ENCODE assay signal across 8 cellular contexts in the genomic region with DNA sequence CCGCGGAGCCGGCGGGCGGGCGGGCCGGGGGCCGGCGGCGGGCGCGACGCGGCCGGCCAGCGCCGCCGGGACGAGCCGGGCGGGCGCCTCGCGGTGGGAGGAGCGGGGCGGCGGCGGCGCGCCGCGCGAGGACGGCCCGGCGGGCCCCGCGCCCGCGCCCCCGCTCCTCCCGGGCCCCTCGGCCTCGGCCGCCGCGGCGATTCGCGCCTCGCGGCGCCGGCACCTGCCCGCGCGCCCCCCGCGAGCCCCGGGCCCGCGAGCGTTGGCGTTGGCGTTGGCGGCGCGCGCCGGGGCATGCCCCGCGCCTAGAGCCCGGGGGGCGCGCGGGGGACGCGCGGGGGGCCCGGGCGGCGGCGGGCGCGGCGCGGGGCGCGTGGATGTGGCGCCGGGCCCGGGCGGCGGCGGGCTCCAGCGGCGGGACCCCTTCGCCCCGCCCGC. TPM values are rescaled to one million over a fixed set of nuclear protein-coding genes. Genes with fewer than 3 reads are reported as not detected.
DNase-seq lines count a peak whose midpoint lies in the region; ATAC-seq and TF ChIP-seq lines count a peak whose summit lies in the region.

Gene SKI, plus strand, starts transcription at position 163 of the 438 bp plus-strand sequence. CDS start 448 bp downstream, outside the sequence.

- peak within 1 kb of the TSS; percentile 71 to 80 for H3K4me3 ChIP-seq in SK-N-SH (ENCODE audit: low read depth in 2 of 2, low read length in 1 of 2)
- H3K4me3 ChIP-seq in suprapubic skin, result peak within 1 kb of the TSS; percentile 82

- H3K4me3 Mint-ChIP-seq in brain, result peak within 1 kb of the TSS; percentile 89 to 97 (median 94)

- H3K27me3 Mint-ChIP-seq in brain, result peaks cover 17% of the 10 kb centered on the region

- peaks cover 4% of the 10 kb centered on the region for H3K36me3 Mint-ChIP-seq in brain

- TF ChIP-seq EP300 in SK-N-SH (IDR thresholded peaks at IDR 0.05; ENCODE audit: borderline replicate concordance in 1 of 2, low read depth in 1 of 2, low read length in 1 of 2), result no peak
- no peak for TF ChIP-seq EP300 in suprapubic skin (IDR thresholded peaks at IDR 0.05)

- CTCF ChIA-PET in SK-N-SH (lab: Yijun Ruan, JAX), result interaction anchor here (1.0 to 9.4 kb wide), 4 partner anchors 19 to 155 kb away, joined by 3 to 47 read pairs (median 4); no protein-coding TSS in a partner anchor

- H3K4me2 ChIP-seq in SK-N-SH, result peak within 1 kb of the TSS; percentile 96

- H3K9me3 ChIP-seq in SK-N-SH (no peaks in the 10 kb centered on the region), suprapubic skin (no peaks in the 10 kb centered on the region)

- DNase-seq in SK-N-SH (no peak), left lobe of liver (ENCODE audit: low spot score) (no peak), suprapubic skin (ENCODE audit: low spot score in 2 of 2) (no peak), LoVo (ENCODE audit: low spot score) (no peak), Kasumi-1 (lab: John Stamatoyannopoulos, UW) (no peak)

- H3K9me2 ChIP-seq in SK-N-SH, result no peaks in the 10 kb centered on the region

- POLR2A ChIA-PET in SK-N-SH (lab: Yijun Ruan, JAX), result interaction anchor here (0.6 kb wide), 1 partner anchor 24 kb away, joined by 4 read pairs; no protein-coding TSS in a partner anchor

- peak within 1 kb of the TSS; percentile 91 for H3K9ac ChIP-seq in SK-N-SH

- H3K9me3 Mint-ChIP-seq in brain, result no peaks in the 10 kb centered on the region

- peaks cover 49% of the 10 kb centered on the region for H3K79me2 ChIP-seq in SK-N-SH (ENCODE audit: insufficient read depth)

- peaks cover 32% of the 10 kb centered on the region for H3K4me1 Mint-ChIP-seq in brain

- peaks cover 44% of the 10 kb centered on the region for H4K20me1 ChIP-seq in SK-N-SH (ENCODE audit: insufficient read depth)

- H3K4me1 ChIP-seq in SK-N-SH (ENCODE audit: control insufficient read depth in 1 of 2, insufficient read depth in 2 of 2, low read depth in 1 of 2, low read length in 1 of 2) (peaks cover 0 to 43% of the 10 kb centered on the region in 2 experiments; a peak in 2 of 4 replicates), suprapubic skin (peaks cover 50% of the 10 kb centered on the region)

- no peak for TF ChIP-seq RAD21 in SK-N-SH (IDR thresholded peaks at IDR 0.05; ENCODE audit: low read length)

- H2AFZ ChIP-seq in SK-N-SH (ENCODE audit: low read depth), result no peak within 1 kb of the TSS

- H3K27me3 ChIP-seq in SK-N-SH (ENCODE audit: insufficient read depth), result no peaks in the 10 kb centered on the region
- H3K27me3 ChIP-seq in suprapubic skin, result no peaks in the 10 kb centered on the region

- peak within 1 kb of the TSS; percentile 80 to 94 for H3K27ac ChIP-seq in SK-N-SH (ENCODE audit: low read depth in 2 of 2, low read length in 1 of 2)
- peak within 1 kb of the TSS; percentile 98 for H3K27ac ChIP-seq in suprapubic skin

- peak within 1 kb of the TSS; percentile 97 to 99 (median 98) for H3K27ac Mint-ChIP-seq in brain

- no CpG with 5 or more reads among the region's 100 CpGs for WGBS in SK-N-SH (ENCODE audit: low lambda C conversion rate)
- WGBS in suprapubic skin, result no CpG with 5 or more reads among the region's 100 CpGs

- H3F3A ChIP-seq in SK-N-SH (replicated peaks; ENCODE audit: insufficient read depth), result no peaks in the 10 kb centered on the region

- H3K36me3 ChIP-seq in SK-N-SH (replicated peaks in 1 of 2; ENCODE audit: control insufficient read depth in 1 of 2, insufficient read depth in 2 of 2, low read length in 1 of 2) (no peaks in the 10 kb centered on the region), suprapubic skin (no peaks in the 10 kb centered on the region)

- no peak for TF ChIP-seq POLR2A in suprapubic skin (IDR thresholded peaks at IDR 0.05)

- no peak for ATAC-seq in SK-N-SH treated with all-trans-retinoic acid at 6 μM for 48 hours
- no peak for ATAC-seq in left lobe of liver
- no peak for ATAC-seq in HG03196 (IDR thresholded peaks at IDR 0.05; ENCODE audit: unreplicated experiment)

- TF ChIP-seq CTCF in SK-N-SH (IDR thresholded peaks at IDR 0.05) (no peak), brain (conservative IDR thresholded peaks at IDR 0.05) (no peak), suprapubic skin (IDR thresholded peaks at IDR 0.05) (no peak)

TF ChIP-seq in SK-N-SH, 30 proteins besides CTCF, POLR2A, EP300 and RAD21 (continues in another document):
- TF ChIP-seq MAX (IDR thresholded peaks at IDR 0.05; ENCODE audit: low read depth) (no peak), YY1 (IDR thresholded peaks at IDR 0.05; ENCODE audit: low read depth) (no peak), SIN3A (IDR thresholded peaks at IDR 0.05; ENCODE audit: borderline replicate concordance, low read depth, low read length) (no peak), RCOR1 (IDR thresholded peaks at IDR 0.05; ENCODE audit: low read length) (no peak), SMC3 (IDR thresholded peaks at IDR 0.05; ENCODE audit: low read depth, low read length) (no peak), CHD2 (IDR thresholded peaks at IDR 0.05; ENCODE audit: low read length, partially characterized antibody) (no peak), ELF1 (IDR thresholded peaks at IDR 0.05) (no peak), FOSL2 (IDR thresholded peaks at IDR 0.05; ENCODE audit: borderline replicate concordance, low read depth) (no peak), USF2 (IDR thresholded peaks at IDR 0.05; ENCODE audit: borderline replicate concordance, low read depth, low read length) (no peak)

TF ChIP-seq in SK-N-SH treated with all-trans-retinoic acid at 6 μM for 48 hours, 23 proteins besides CTCF, POLR2A, EP300 and RAD21 (continues in another document):
- TF ChIP-seq TOX (CRISPR knock-in tag; IDR thresholded peaks at IDR 0.05; ENCODE audit: borderline replicate concordance), result no peak
- TF ChIP-seq BACH2 (CRISPR knock-in tag; IDR thresholded peaks at IDR 0.05; ENCODE audit: borderline replicate concordance), result no peak
- no peak for TF ChIP-seq GLIS3 (CRISPR knock-in tag; IDR thresholded peaks at IDR 0.05)
- TF ChIP-seq ZNF565 (CRISPR knock-in tag; conservative IDR thresholded peaks at IDR 0.05; ENCODE audit: low read depth), result no peak
- TF ChIP-seq ZNF8 (CRISPR knock-in tag; IDR thresholded peaks at IDR 0.05), result no peak
- TF ChIP-seq CREB5 (CRISPR knock-in tag; IDR thresholded peaks at IDR 0.05; ENCODE audit: low read depth), result no peak
- TF ChIP-seq TCF4 (CRISPR knock-in tag; IDR thresholded peaks at IDR 0.05; ENCODE audit: borderline replicate concordance), result no peak
- no peak for TF ChIP-seq RARB (CRISPR knock-in tag; IDR thresholded peaks at IDR 0.05)
- TF ChIP-seq, protein P1, sequence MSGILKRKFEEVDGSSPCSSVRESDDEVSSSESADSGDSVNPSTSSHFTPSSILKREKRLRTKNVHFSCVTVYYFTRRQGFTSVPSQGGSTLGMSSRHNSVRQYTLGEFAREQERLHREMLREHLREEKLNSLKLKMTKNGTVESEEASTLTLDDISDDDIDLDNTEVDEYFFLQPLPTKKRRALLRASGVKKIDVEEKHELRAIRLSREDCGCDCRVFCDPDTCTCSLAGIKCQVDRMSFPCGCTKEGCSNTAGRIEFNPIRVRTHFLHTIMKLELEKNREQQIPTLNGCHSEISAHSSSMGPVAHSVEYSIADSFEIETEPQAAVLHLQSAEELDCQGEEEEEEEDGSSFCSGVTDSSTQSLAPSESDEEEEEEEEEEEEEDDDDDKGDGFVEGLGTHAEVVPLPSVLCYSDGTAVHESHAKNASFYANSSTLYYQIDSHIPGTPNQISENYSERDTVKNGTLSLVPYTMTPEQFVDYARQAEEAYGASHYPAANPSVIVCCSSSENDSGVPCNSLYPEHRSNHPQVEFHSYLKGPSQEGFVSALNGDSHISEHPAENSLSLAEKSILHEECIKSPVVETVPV (CRISPR knock-in tag; IDR thresholded peaks at IDR 0.05), result no peak
- TF ChIP-seq ZC3H10 (CRISPR knock-in tag; IDR thresholded peaks at IDR 0.05), result no peak
- no peak for TF ChIP-seq SNAI2 (CRISPR knock-in tag; IDR thresholded peaks at IDR 0.05)
- TF ChIP-seq, protein P2, sequence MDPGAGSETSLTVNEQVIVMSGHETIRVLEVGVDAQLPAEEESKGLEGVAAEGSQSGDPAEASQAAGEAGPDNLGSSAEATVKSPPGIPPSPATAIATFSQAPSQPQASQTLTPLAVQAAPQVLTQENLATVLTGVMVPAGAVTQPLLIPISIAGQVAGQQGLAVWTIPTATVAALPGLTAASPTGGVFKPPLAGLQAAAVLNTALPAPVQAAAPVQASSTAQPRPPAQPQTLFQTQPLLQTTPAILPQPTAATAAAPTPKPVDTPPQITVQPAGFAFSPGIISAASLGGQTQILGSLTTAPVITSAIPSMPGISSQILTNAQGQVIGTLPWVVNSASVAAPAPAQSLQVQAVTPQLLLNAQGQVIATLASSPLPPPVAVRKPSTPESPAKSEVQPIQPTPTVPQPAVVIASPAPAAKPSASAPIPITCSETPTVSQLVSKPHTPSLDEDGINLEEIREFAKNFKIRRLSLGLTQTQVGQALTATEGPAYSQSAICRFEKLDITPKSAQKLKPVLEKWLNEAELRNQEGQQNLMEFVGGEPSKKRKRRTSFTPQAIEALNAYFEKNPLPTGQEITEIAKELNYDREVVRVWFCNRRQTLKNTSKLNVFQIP (CRISPR knock-in tag; IDR thresholded peaks at IDR 0.05; ENCODE audit: borderline replicate concordance, low read depth), result no peak

RNA-seq across cellular contexts. Expression of gene SKI, which starts in this region (rescaled TPM):
- 3.5 and 7.2 TPM in 2 replicates for polyA plus RNA-seq in SK-N-SH (2012; rRNA removed)
- 7.1 and 8.9 TPM in 2 replicates for polyA plus RNA-seq in SK-N-SH (2012; cell fraction: cytosol; rRNA removed)
- 14.0 and 14.8 TPM in 2 replicates for polyA plus RNA-seq in SK-N-SH (2012; cell fraction: nucleus; rRNA removed)
- 48.5 TPM for polyA plus RNA-seq in brain (ENCODE audit: insufficient read depth, low read depth, low replicate concordance)
- 38.8 TPM for total RNA-seq in left lobe of liver
- total RNA-seq in suprapubic skin, result 10 to 100 TPM; 51.8 to 91.2 (median 68.1) TPM
